Comparison of ENCODE assay signal across 8 cellular contexts in genomic region chr17:1516403-1517161, GRCh38.
DNase-seq lines count a peak whose midpoint lies in the region; ATAC-seq lines count a peak whose summit lies in the region.

TSS of gene INPP5K (minus strand) at chr17:1516612. CDS start at chr17:1516499, 113 bp downstream.

- peak; percentile 100 for DNase-seq in AG20443 (ENCODE audit: low spot score)
- peak; percentile 89 to 98 for DNase-seq in NCI-H446 (lab: John Stamatoyannopoulos, UW)
- DNase-seq in cerebellar cortex (ENCODE audit: low spot score), result peak; percentile 98
- peak; percentile 99 for DNase-seq in islet precursor cell
- peak; percentile 92 to 98 (median 97) for DNase-seq in stimulated activated CD4-positive, alpha-beta T cell treated with anti-CD3 and anti-CD28 coated beads, Interleukin-12 subunit alpha, Interleukin-12 subunit beta, amount 100 ng/mL, for 48 hours (ENCODE audit: low read depth in 2 of 3, low spot score in 1 of 3)

- ATAC-seq in GM19025 (IDR thresholded peaks at IDR 0.05; ENCODE audit: low read depth, unreplicated experiment), result peak; percentile 89
- peak; percentile 89 for ATAC-seq in HG03342 (IDR thresholded peaks at IDR 0.05; ENCODE audit: unreplicated experiment)
- peak; percentile 97 to 98 for ATAC-seq in activated CD4-positive, CD25-positive, alpha-beta regulatory T cell treated with anti-CD3 and anti-CD28 coated beads, Interleukin-2, amount 50 U/mL, for 24 hours

Comparison
In these comparisons a context has a peak if more than half of its experiments do, and no peak if none do; other contexts are left out.
1. Peak in every context shown above with its lines: DNase-seq and ATAC-seq.